In genomic region chr7:154682003-154682402, GRCh38 we compare ENCODE assay signal across 22 cellular contexts.
"Had no signal": no experiment of that assay in that cellular context is flagged by ENCODE, and none has a peak within 500 bp of the region (broad histone marks: within the 10 kb centered on the region; RNA-seq: fewer than 3 reads in every experiment).

No MANE protein-coding gene starts in this region.

- H3K27ac ChIP-seq: coronary artery, dorsolateral prefrontal cortex, esophagus muscularis mucosa, gastrocnemius medialis, heart right ventricle, left lung, lower lobe of right lung had no signal

- H3K4me3 ChIP-seq: coronary artery, dorsolateral prefrontal cortex, esophagus muscularis mucosa, gastrocnemius medialis, heart right ventricle, left lung, lower lobe of right lung, mucosa of descending colon had no signal

- H3K36me3 ChIP-seq: esophagus muscularis mucosa, gastrocnemius medialis, heart right ventricle, left lung, lower lobe of right lung had no signal

- H3K27me3 ChIP-seq: dorsolateral prefrontal cortex, esophagus muscularis mucosa, gastrocnemius medialis had no signal

- H3K4me1 ChIP-seq: gastrocnemius medialis, heart right ventricle, left lung, lower lobe of right lung had no signal

- ATAC-seq: gastrocnemius medialis, heart right ventricle, left cardiac atrium, left lung, left ventricle myocardium superior, lower lobe of right lung, mucosa of descending colon had no signal

- FAIRE-seq: colon, endothelial cell of umbilical vein, islet of Langerhans, keratinocyte had no signal

- DNase-seq: dermis blood vessel endothelial cell; effector CD4-positive, alpha-beta T cell; effector memory CD4-positive, alpha-beta T cell; foreskin melanocyte; gastrocnemius medialis; glutamatergic neuron; heart right ventricle; hippocampal formation; left cardiac atrium; left lung; left ventricle myocardium superior; lower lobe of right lung; mesenchymal stem cell; mucosa of descending colon; naive B cell had no signal

- H3K9me3 ChIP-seq: esophagus muscularis mucosa, gastrocnemius medialis, lower lobe of right lung, mucosa of descending colon had no signal
